In genomic region chr17:75459590-75460267, GRCh38 we compare ENCODE assay signal across 9 cellular contexts. TPM values are rescaled to one million over a fixed set of nuclear protein-coding genes. Genes with fewer than 3 reads are reported as not detected.
DNase-seq lines count a peak whose midpoint lies in the region; ATAC-seq and TF ChIP-seq lines count a peak whose summit lies in the region.
"Had no signal": no experiment of that assay in that cellular context is flagged by ENCODE, and none has a peak within 500 bp of the region (broad histone marks: within the 10 kb centered on the region; RNA-seq: fewer than 3 reads in every experiment).

No MANE protein-coding gene starts in this region.

- no peak for TF ChIP-seq CTCF in heart left ventricle (IDR thresholded peaks at IDR 0.05)

- TF ChIP-seq POLR2A in heart left ventricle (IDR thresholded peaks at IDR 0.05): no peak

- H3K9me3 ChIP-seq in heart left ventricle: no peaks in the 10 kb centered on the region

- peaks cover 0 to 4% (median 0%) of the 10 kb centered on the region in 9 donors for H3K36me3 ChIP-seq in heart left ventricle

- intact Hi-C loops in heart left ventricle (cut with DNase I): loop anchor here in 4 of 10 donors (2.0 to 10.0 kb wide), 5 partner anchors 15 to 58 kb away; partner anchors contain the start of genes CASKIN2 (in 3 of the 4) and TSEN54 (in 3 of the 4)
- intact Hi-C loops in left cardiac atrium (cut with DNase I): loop anchor here in 1 of 2 donors (10.0 kb wide), 1 partner anchor 55 kb away; the partner anchor contains the start of genes CASKIN2 and TSEN54

- H3K4me3 ChIP-seq in heart left ventricle: peak overlapping the region in 1 of 12 donors; percentile 3

- H3K27ac ChIP-seq in heart left ventricle: peak overlapping the region in 11 of 12 donors; percentile 41 to 82 (median 65)

- peaks cover 0 to 46% (median 28%) of the 10 kb centered on the region in 12 donors for H3K4me1 ChIP-seq in heart left ventricle

- peak in 1 of 5 donors; percentile 14 for DNase-seq in heart left ventricle
- no peak for DNase-seq in left cardiac atrium
- peak; percentile 70 for DNase-seq in amniotic epithelial cell (ENCODE audit: low read depth)
- DNase-seq in medulla oblongata (ENCODE audit: extremely low spot score): peak; percentile 77
- no peak for DNase-seq in stimulated activated CD4-positive, alpha-beta T cell treated with anti-CD3 and anti-CD28 coated beads, Interleukin-12 subunit alpha, Interleukin-12 subunit beta, amount 100 ng/mL, for 4 hours
- DNase-seq in activated T-cell treated with anti-CD3 and anti-CD28 coated beads for 4 hours: no peak
- DNase-seq in activated T-cell treated with anti-CD3 and anti-CD28 coated beads, Interleukin-2, amount 50 U/mL, for 1 hour: no peak
- DNase-seq: Kasumi-1 had no signal

- ATAC-seq in heart left ventricle (peak in 3 of 4 donors; percentile 32 to 42 (median 35)), left cardiac atrium (no peak), HG02642 (IDR thresholded peaks at IDR 0.05; ENCODE audit: poor library complexity, unreplicated experiment) (no peak)

- 55 to 61% (median 57%) methylated on average over 9 of the region's 9 CpGs for WGBS in heart left ventricle, 4 donors

- H3K27me3 ChIP-seq in heart left ventricle: no peaks in the 10 kb centered on the region

RNA-seq across cellular contexts. Expression of gene TMEM94, which starts 3.3 kb away (rescaled TPM):
- total RNA-seq in heart left ventricle: 100 to 1,000 TPM in 1 of 9 donors, 10 to 100 TPM in 8; 35.7 to 130 (median 52.7) TPM
- 10 to 100 TPM; 34.1 to 35.0 TPM for polyA plus RNA-seq in heart left ventricle
- 10 to 100 TPM; 46.0 to 47.2 TPM for total RNA-seq in left cardiac atrium

RNA-seq across cellular contexts. Expression of gene GRB2, which starts 54.3 kb away (rescaled TPM):
- total RNA-seq in heart left ventricle (100 to 1,000 TPM in 2 of 9 donors, 10 to 100 TPM in 7; 37.2 to 145 (median 67.7) TPM), left cardiac atrium (100 to 1,000 TPM in 1 of 2 donors, 10 to 100 TPM in 1; 90.3 to 110 TPM)
- 10 to 100 TPM; 24.5 to 68.2 TPM for polyA plus RNA-seq in heart left ventricle

RNA-seq across cellular contexts. Expression of gene CASKIN2, which starts 55.6 kb away (rescaled TPM):
- total RNA-seq in heart left ventricle (10 to 100 TPM; 27.1 to 51.2 (median 39.3) TPM), left cardiac atrium (10 to 100 TPM; 37.7 to 60.2 TPM)
- 10 to 100 TPM; 19.5 to 23.2 TPM for polyA plus RNA-seq in heart left ventricle

RNA-seq across cellular contexts. Expression of gene TSEN54, which starts 56.6 kb away (rescaled TPM):
- total RNA-seq in heart left ventricle (10 to 100 TPM in 2 of 9 donors, 1 to 10 TPM in 7; 4.0 to 11.6 (median 7.1) TPM), left cardiac atrium (1 to 10 TPM; 9.0 to 9.5 TPM)
- polyA plus RNA-seq in heart left ventricle: 10 to 100 TPM in 1 of 2 donors, 1 to 10 TPM in 1; 9.4 to 12.4 TPM

Comparison
In these comparisons a context has a peak if more than half of its experiments do, and no peak if none do; other contexts are left out.
1. ATAC-seq: peak in heart left ventricle (3 of 4); none in left cardiac atrium (0 of 2) and HG02642 (single experiment).
2. DNase-seq: peak in amniotic epithelial cell (single experiment) and medulla oblongata (single experiment); none in left cardiac atrium (single experiment), stimulated activated CD4-positive, alpha-beta T cell treated with anti-CD3 and anti-CD28 coated beads, Interleukin-12 subunit alpha, Interleukin-12 subunit beta, amount 100 ng/mL, for 4 hours (single experiment), activated T-cell treated with anti-CD3 and anti-CD28 coated beads for 4 hours (single experiment) and activated T-cell treated with anti-CD3 and anti-CD28 coated beads, Interleukin-2, amount 50 U/mL, for 1 hour (single experiment).